In the genomic region with DNA sequence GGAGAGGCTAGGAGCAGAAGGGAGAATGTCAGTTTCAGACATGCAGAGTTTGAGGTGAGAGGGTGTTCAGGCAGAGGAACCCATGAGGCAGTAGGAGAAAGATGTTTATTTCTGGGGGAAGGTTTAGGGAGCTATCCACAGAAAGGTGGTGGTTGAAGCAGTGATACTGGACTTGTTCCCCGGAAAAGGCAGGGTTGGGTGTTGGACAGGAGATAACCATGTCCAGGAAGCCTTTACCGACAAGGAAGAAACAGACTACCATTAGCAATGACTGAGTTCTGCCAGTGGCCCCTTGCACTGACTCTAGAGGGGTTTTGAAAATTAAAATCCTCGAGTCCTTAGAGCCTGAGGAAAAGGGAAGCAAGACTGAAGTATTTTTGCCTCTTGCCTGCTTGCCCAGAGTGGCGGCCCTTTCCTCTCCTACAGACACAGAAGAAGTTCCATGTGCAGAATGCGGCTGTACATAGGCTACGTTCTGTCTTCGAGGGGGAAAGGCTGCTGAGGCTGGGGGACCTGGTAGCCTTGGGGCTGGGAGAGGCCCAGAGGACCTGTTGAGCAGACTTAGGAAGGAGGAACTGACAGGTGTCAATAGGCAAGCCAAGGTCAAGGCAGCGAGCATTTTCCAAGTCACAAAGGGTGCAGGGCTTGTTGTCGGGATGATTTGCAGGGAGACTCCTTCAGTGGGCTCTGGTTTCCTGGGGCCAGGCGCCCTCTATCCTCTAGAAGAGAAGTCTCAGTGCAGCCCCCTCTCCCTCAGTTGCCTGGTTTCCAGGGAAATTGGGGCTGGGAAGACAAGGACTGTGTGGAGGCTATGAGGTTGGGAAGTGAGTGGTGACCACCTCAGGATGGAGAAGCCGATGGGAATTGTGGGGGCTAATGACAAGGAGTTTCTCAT, we compare ENCODE assay signal across 2 cellular contexts.
A peak's percentile ranks its signal among the peaks of the same experiment; 100 is the strongest.
TF ChIP-seq lines count a peak whose summit lies in the region.

No MANE protein-coding gene starts in this region.

TF ChIP-seq in HEK293, 187 proteins besides CTCF, POLR2A, EP300 and RAD21:
- no peak for TF ChIP-seq ZNF24 (tag by site-specific recombination; IDR thresholded peaks at IDR 0.05)
- peak; percentile 72 for TF ChIP-seq SCRT2 (tag by site-specific recombination; IDR thresholded peaks at IDR 0.05)
- TF ChIP-seq WT1 (tag by site-specific recombination; IDR thresholded peaks at IDR 0.05) = no peak

TF ChIP-seq in GM12878, 131 proteins besides CTCF, POLR2A, EP300 and RAD21:
- TF ChIP-seq FOXK2 (IDR thresholded peaks at IDR 0.05) = no peak
- TF ChIP-seq CBX3 (IDR thresholded peaks at IDR 0.05; ENCODE audit: borderline replicate concordance, low read depth) = no peak
- TF ChIP-seq JUND (IDR thresholded peaks at IDR 0.05; ENCODE audit: low read depth, low read length) = no peak
- TF ChIP-seq, protein P1, sequence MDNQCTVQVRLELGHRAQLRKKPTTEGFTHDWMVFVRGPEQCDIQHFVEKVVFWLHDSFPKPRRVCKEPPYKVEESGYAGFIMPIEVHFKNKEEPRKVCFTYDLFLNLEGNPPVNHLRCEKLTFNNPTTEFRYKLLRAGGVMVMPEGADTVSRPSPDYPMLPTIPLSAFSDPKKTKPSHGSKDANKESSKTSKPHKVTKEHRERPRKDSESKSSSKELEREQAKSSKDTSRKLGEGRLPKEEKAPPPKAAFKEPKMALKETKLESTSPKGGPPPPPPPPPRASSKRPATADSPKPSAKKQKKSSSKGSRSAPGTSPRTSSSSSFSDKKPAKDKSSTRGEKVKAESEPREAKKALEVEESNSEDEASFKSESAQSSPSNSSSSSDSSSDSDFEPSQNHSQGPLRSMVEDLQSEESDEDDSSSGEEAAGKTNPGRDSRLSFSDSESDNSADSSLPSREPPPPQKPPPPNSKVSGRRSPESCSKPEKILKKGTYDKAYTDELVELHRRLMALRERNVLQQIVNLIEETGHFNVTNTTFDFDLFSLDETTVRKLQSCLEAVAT (IDR thresholded peaks at IDR 0.05) = no peak
- no peak for TF ChIP-seq IRF4 (IDR thresholded peaks at IDR 0.05; ENCODE audit: low read depth, low read length)
- TF ChIP-seq, protein P2, sequence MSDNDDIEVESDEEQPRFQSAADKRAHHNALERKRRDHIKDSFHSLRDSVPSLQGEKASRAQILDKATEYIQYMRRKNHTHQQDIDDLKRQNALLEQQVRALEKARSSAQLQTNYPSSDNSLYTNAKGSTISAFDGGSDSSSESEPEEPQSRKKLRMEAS (IDR thresholded peaks at IDR 0.05; ENCODE audit: low read depth, low read length) = no peak
- no peak for TF ChIP-seq ETV6 (conservative IDR thresholded peaks at IDR 0.05 in 1 of 2, IDR thresholded peaks at IDR 0.05 in 1 of 2; ENCODE audit: borderline replicate concordance in 1 of 2, low read depth in 1 of 2)
- TF ChIP-seq ZBTB4 (CRISPR knock-in tag; IDR thresholded peaks at IDR 0.05) = no peak
- TF ChIP-seq STAT3 (IDR thresholded peaks at IDR 0.05; ENCODE audit: low read depth, low read length) = no peak
- TF ChIP-seq NR2C1 (IDR thresholded peaks at IDR 0.05) = no peak
- TF ChIP-seq, protein P3, sequence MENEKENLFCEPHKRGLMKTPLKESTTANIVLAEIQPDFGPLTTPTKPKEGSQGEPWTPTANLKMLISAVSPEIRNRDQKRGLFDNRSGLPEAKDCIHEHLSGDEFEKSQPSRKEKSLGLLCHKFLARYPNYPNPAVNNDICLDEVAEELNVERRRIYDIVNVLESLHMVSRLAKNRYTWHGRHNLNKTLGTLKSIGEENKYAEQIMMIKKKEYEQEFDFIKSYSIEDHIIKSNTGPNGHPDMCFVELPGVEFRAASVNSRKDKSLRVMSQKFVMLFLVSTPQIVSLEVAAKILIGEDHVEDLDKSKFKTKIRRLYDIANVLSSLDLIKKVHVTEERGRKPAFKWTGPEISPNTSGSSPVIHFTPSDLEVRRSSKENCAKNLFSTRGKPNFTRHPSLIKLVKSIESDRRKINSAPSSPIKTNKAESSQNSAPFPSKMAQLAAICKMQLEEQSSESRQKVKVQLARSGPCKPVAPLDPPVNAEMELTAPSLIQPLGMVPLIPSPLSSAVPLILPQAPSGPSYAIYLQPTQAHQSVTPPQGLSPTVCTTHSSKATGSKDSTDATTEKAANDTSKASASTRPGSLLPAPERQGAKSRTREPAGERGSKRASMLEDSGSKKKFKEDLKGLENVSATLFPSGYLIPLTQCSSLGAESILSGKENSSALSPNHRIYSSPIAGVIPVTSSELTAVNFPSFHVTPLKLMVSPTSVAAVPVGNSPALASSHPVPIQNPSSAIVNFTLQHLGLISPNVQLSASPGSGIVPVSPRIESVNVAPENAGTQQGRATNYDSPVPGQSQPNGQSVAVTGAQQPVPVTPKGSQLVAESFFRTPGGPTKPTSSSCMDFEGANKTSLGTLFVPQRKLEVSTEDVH (IDR thresholded peaks at IDR 0.05; ENCODE audit: low read depth, partially characterized antibody) = no peak
- TF ChIP-seq KLF5 (IDR thresholded peaks at IDR 0.05; ENCODE audit: partially characterized antibody) = no peak
- no peak for TF ChIP-seq CHD1 (IDR thresholded peaks at IDR 0.05; ENCODE audit: low read depth, low read length)
- no peak for TF ChIP-seq KAT2A (conservative IDR thresholded peaks at IDR 0.05; ENCODE audit: control insufficient read depth, low read depth, low read length)
- no peak for TF ChIP-seq CBFB (IDR thresholded peaks at IDR 0.05; ENCODE audit: low read depth)
- TF ChIP-seq BCLAF1 (IDR thresholded peaks at IDR 0.05) = no peak
- no peak for TF ChIP-seq SREBF1 (IDR thresholded peaks at IDR 0.05; ENCODE audit: low read length)
- TF ChIP-seq MXI1 (IDR thresholded peaks at IDR 0.05; ENCODE audit: low read depth, low read length) = no peak
- TF ChIP-seq SIN3A (IDR thresholded peaks at IDR 0.05; ENCODE audit: low read depth, low read length) = no peak
- TF ChIP-seq PML (IDR thresholded peaks at IDR 0.05; ENCODE audit: low read length) = no peak
